ENCODE assay signal across 31 cellular contexts in the genomic region with DNA sequence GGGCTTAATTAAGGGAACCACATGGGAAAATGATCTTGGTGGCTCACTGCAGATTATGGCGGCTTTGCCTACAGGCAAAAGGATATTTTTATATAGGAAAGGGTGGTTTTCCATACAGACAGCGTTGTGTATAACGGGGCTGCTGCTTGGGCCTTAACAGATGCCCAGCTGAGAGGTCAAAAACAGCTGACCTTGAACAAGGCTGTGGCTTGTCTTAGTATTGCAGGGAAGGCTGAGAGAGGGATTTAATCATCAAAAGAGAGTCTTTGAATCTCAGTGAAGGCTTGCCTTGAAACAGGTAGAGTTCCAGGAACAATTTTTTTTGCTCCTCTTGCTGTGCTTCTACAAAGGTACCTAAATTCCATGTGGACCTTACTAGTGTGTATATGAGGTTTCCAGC.
"Had no signal": no experiment of that assay in that cellular context is flagged by ENCODE, and none has a peak within 500 bp of the region (broad histone marks: within the 10 kb centered on the region; RNA-seq: fewer than 3 reads in every experiment).

No MANE protein-coding gene starts in this region.

- H3K36me3 ChIP-seq: ascending aorta had no signal

- H3K4me3 Mint-ChIP-seq: activated B cell treated with CpG ODN at 0.5 μM for 24 hours; activated CD4-positive, alpha-beta memory T cell treated with anti-CD3 and anti-CD28 coated beads for 36 hours; activated CD4-positive, alpha-beta T cell treated with anti-CD3 and anti-CD28 coated beads, Interleukin-2, amount 10 ng/mL, durations not matched to agents 7 days and 5 days; activated naive CD8-positive, alpha-beta T cell treated with anti-CD3 and anti-CD28 coated beads, Interleukin-2, amount 50 U/mL, for 24 hours; activated T-cell treated with anti-CD3 and anti-CD28 coated beads, Interleukin-2, amount 50 U/mL, for 4 hours; central memory CD8-positive, alpha-beta T cell; T-helper 1 cell treated with Interleukin-12 subunit alpha and Interleukin-12 subunit beta and Interleukin-4 antibody, amounts not matched to agents 30 μg/mL and 1 μg/mL, for 36 hours had no signal

- FAIRE-seq: bronchial epithelial cell, K562 had no signal

- H3K27ac ChIP-seq: ascending aorta, body of pancreas, RWPE1 had no signal

- ATAC-seq: activated naive CD4-positive, alpha-beta T cell treated with anti-CD3 and anti-CD28 coated beads, Interleukin-2, amount 50 U/mL, for 72 hours; activated naive CD8-positive, alpha-beta T cell treated with anti-CD3 and anti-CD28 coated beads, Interleukin-2, amount 50 U/mL, for 24 hours; activated T-cell treated with anti-CD3 and anti-CD28 coated beads, Interleukin-2, amount 50 U/mL, for 4 hours; body of pancreas; K562; Panc1 had no signal

- DNase-seq: activated B cell treated with CpG ODN at 0.5 μM for 24 hours; activated CD4-positive, alpha-beta memory T cell treated with anti-CD3 and anti-CD28 coated beads for 36 hours; activated CD4-positive, alpha-beta T cell treated with anti-CD3 and anti-CD28 coated beads for 1 hour; activated CD4-positive, alpha-beta T cell treated with anti-CD3 and anti-CD28 coated beads, Interleukin-2, amount 10 ng/mL, durations not matched to agents 7 days and 5 days; activated CD8-positive, alpha-beta memory T cell treated with anti-CD3 and anti-CD28 coated beads for 24 hours; activated effector memory CD4-positive, alpha-beta T cell treated with anti-CD3 and anti-CD28 coated beads, Interleukin-2, amount 50 U/mL, for 16 hours; activated naive CD4-positive, alpha-beta T cell treated with Interleukin-2 at 50 U/mL for 16 hours; activated naive CD8-positive, alpha-beta T cell treated with anti-CD3 and anti-CD28 coated beads, Interleukin-2, amount 50 U/mL, for 24 hours; activated T-cell treated with anti-CD3 and anti-CD28 coated beads, Interleukin-2, amount 50 U/mL, for 4 hours; amniotic stem cell; body of pancreas; Karpas-422; MM.1S; NCI-H1105; NCI-H1436; NCI-H187 treated with DMSO at 0.1 percent for 48 hours; NCI-H2171; NCI-H2227 treated with DMSO at 0.1 percent for 48 hours; NCI-H446 treated with DMSO at 0.1 percent for 48 hours; NCI-H774; NK-92 treated with Interleukin-12 subunit alpha and Interleukin-12 subunit beta, amount 100 ng/mL, for 24 hours; OCI-M1; Right ventricle myocardium superior had no signal

- H3K27me3 ChIP-seq: ascending aorta, body of pancreas had no signal

- H3K36me3 Mint-ChIP-seq: activated CD4-positive, alpha-beta memory T cell treated with anti-CD3 and anti-CD28 coated beads for 36 hours; activated naive CD4-positive, alpha-beta T cell treated with anti-CD3 and anti-CD28 coated beads, Interleukin-2, amount 50 U/mL, for 72 hours had no signal

- H3K9me3 ChIP-seq: ascending aorta, body of pancreas had no signal

- H3K4me3 ChIP-seq: ascending aorta, body of pancreas, K562 had no signal

- H3K9me3 Mint-ChIP-seq: activated B cell treated with CpG ODN at 0.5 μM for 24 hours; activated CD4-positive, alpha-beta memory T cell treated with anti-CD3 and anti-CD28 coated beads for 36 hours; activated CD4-positive, alpha-beta T cell treated with anti-CD3 and anti-CD28 coated beads, Interleukin-2, amount 10 ng/mL, durations not matched to agents 7 days and 5 days; activated naive CD4-positive, alpha-beta T cell treated with anti-CD3 and anti-CD28 coated beads, Interleukin-2, amount 50 U/mL, for 72 hours; activated naive CD8-positive, alpha-beta T cell treated with anti-CD3 and anti-CD28 coated beads, Interleukin-2, amount 50 U/mL, for 24 hours; activated T-cell treated with anti-CD3 and anti-CD28 coated beads, Interleukin-2, amount 50 U/mL, for 4 hours; central memory CD8-positive, alpha-beta T cell; T-helper 1 cell treated with Interleukin-12 subunit alpha and Interleukin-12 subunit beta and Interleukin-4 antibody, amounts not matched to agents 30 μg/mL and 1 μg/mL, for 36 hours had no signal

- H3K4me1 ChIP-seq: body of pancreas had no signal

- H3K27ac Mint-ChIP-seq: activated B cell treated with CpG ODN at 0.5 μM for 24 hours; activated CD4-positive, alpha-beta memory T cell treated with anti-CD3 and anti-CD28 coated beads for 36 hours; activated CD4-positive, alpha-beta T cell treated with anti-CD3 and anti-CD28 coated beads, Interleukin-2, amount 10 ng/mL, durations not matched to agents 7 days and 5 days; activated naive CD4-positive, alpha-beta T cell treated with anti-CD3 and anti-CD28 coated beads, Interleukin-2, amount 50 U/mL, for 72 hours; activated naive CD8-positive, alpha-beta T cell treated with anti-CD3 and anti-CD28 coated beads, Interleukin-2, amount 50 U/mL, for 24 hours; T-helper 1 cell treated with Interleukin-12 subunit alpha and Interleukin-12 subunit beta and Interleukin-4 antibody, amounts not matched to agents 30 μg/mL and 1 μg/mL, for 36 hours had no signal

- H3K27me3 Mint-ChIP-seq: activated CD4-positive, alpha-beta memory T cell treated with anti-CD3 and anti-CD28 coated beads for 36 hours; activated CD4-positive, alpha-beta T cell treated with anti-CD3 and anti-CD28 coated beads, Interleukin-2, amount 10 ng/mL, durations not matched to agents 7 days and 5 days; central memory CD8-positive, alpha-beta T cell had no signal

- H3K4me1 Mint-ChIP-seq: activated B cell treated with CpG ODN at 0.5 μM for 24 hours; activated CD4-positive, alpha-beta T cell treated with anti-CD3 and anti-CD28 coated beads, Interleukin-2, amount 10 ng/mL, durations not matched to agents 7 days and 5 days; activated naive CD8-positive, alpha-beta T cell treated with anti-CD3 and anti-CD28 coated beads, Interleukin-2, amount 50 U/mL, for 24 hours; central memory CD8-positive, alpha-beta T cell had no signal
